19 cellular contexts compared by ENCODE assay signal in the genomic region with DNA sequence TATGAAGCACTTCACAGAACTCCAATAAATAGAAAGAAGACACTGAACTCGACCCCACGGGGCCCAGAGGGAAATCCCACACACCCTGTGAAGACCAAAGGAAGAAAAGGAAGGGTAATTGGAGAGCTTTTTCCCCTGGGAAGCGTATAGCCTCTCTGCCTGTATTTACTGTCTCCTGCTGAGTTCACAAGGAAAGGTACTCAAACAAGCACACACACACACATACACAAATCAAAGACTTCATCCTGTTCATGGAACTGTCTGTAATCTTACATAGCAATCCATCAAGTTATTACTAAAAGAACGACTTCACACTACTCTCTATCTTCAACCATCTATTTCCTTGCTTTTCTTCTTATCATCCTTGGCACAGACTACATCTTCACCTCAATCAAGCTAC. TPM values are rescaled to one million over a fixed set of nuclear protein-coding genes. Genes with fewer than 3 reads are reported as not detected.
DNase-seq lines count a peak whose midpoint lies in the region; ATAC-seq and TF ChIP-seq lines count a peak whose summit lies in the region.
"Had no signal": no experiment of that assay in that cellular context is flagged by ENCODE, and none has a peak within 500 bp of the region (broad histone marks: within the 10 kb centered on the region; RNA-seq: fewer than 3 reads in every experiment).

No MANE protein-coding gene starts in this region.

- H3K4me1 Mint-ChIP-seq in activated T-cell treated with anti-CD3 and anti-CD28 coated beads, Interleukin-2, amount 50 U/mL, for 24 hours (ENCODE audit: low read depth): peaks cover 71% of the 10 kb centered on the region
- H3K4me1 Mint-ChIP-seq in activated T-cell treated with anti-CD3 and anti-CD28 coated beads, Interleukin-2, amount 50 U/mL, for 4 hours (ENCODE audit: low read depth): peaks cover 68% of the 10 kb centered on the region
- peaks cover 71% of the 10 kb centered on the region for H3K4me1 Mint-ChIP-seq in dendritic cell treated with granulocyte-macrophage colony-stimulating factor and Interleukin-4, amounts not matched to agents 40 ng/mL and 50 ng/mL, for 4 days (ENCODE audit: low read depth)
- peaks cover 34% of the 10 kb centered on the region for H3K4me1 Mint-ChIP-seq in type B pancreatic cell (ENCODE audit: unreplicated experiment)

- peak overlapping the region; percentile 42 for H3K27ac Mint-ChIP-seq in activated T-cell treated with anti-CD3 and anti-CD28 coated beads, Interleukin-2, amount 50 U/mL, for 24 hours
- peak overlapping the region; percentile 28 for H3K27ac Mint-ChIP-seq in dendritic cell treated with granulocyte-macrophage colony-stimulating factor and Interleukin-4, amounts not matched to agents 40 ng/mL and 50 ng/mL, for 4 days
- H3K27ac Mint-ChIP-seq in type B pancreatic cell: peak overlapping the region; percentile 2
- H3K27ac Mint-ChIP-seq: activated naive CD4-positive, alpha-beta T cell treated with anti-CD3 and anti-CD28 coated beads, Interleukin-2, amount 50 U/mL, for 24 hours had no signal

- DNase-seq in activated T-cell treated with anti-CD3 and anti-CD28 coated beads, Interleukin-2, amount 50 U/mL, for 24 hours: no peak
- no peak for DNase-seq in activated T-cell treated with anti-CD3 and anti-CD28 coated beads, Interleukin-2, amount 50 U/mL, for 4 hours
- DNase-seq in NCI-H2171 treated with DMSO at 0.1 percent for 48 hours (lab: John Stamatoyannopoulos, UW) (peak; percentile 58), type B pancreatic cell (ENCODE audit: extremely low spot score, unreplicated experiment) (no peak), kidney glomerular epithelial cell (lab: John Stamatoyannopoulos, UW) (no peak), pons (ENCODE audit: low spot score) (no peak), COR-L47 (lab: John Stamatoyannopoulos, UW) (no peak)
- DNase-seq: activated CD4-positive, alpha-beta T cell treated with anti-CD3 and anti-CD28 coated beads, Interleukin-2, amount 50 U/mL, for 4 hours; brain microvascular endothelial cell; CD4-positive, alpha-beta memory T cell; dermis blood vessel endothelial cell; erythroblast; left lung; NCI-H2081 treated with DMSO at 0.1 percent for 48 hours; tibial artery had no signal

- intact Hi-C loops in dendritic cell treated with granulocyte-macrophage colony-stimulating factor and Interleukin-4, amounts not matched to agents 40 ng/mL and 50 ng/mL, for 4 days (cut with micrococcal nuclease): no loop called here

- no peak overlapping the region for H3K4me3 Mint-ChIP-seq in activated T-cell treated with anti-CD3 and anti-CD28 coated beads, Interleukin-2, amount 50 U/mL, for 24 hours
- no peak overlapping the region for H3K4me3 Mint-ChIP-seq in activated T-cell treated with anti-CD3 and anti-CD28 coated beads, Interleukin-2, amount 50 U/mL, for 4 hours
- no peak overlapping the region for H3K4me3 Mint-ChIP-seq in dendritic cell treated with granulocyte-macrophage colony-stimulating factor and Interleukin-4, amounts not matched to agents 40 ng/mL and 50 ng/mL, for 4 days
- no peak overlapping the region for H3K4me3 Mint-ChIP-seq in type B pancreatic cell
- H3K4me3 Mint-ChIP-seq: activated naive CD4-positive, alpha-beta T cell treated with anti-CD3 and anti-CD28 coated beads, Interleukin-2, amount 50 U/mL, for 24 hours; CD4-positive, alpha-beta memory T cell; IgD-negative memory B cell had no signal

- peaks cover 74% of the 10 kb centered on the region for H3K36me3 Mint-ChIP-seq in activated T-cell treated with anti-CD3 and anti-CD28 coated beads, Interleukin-2, amount 50 U/mL, for 24 hours (ENCODE audit: low read depth)
- H3K36me3 Mint-ChIP-seq in activated T-cell treated with anti-CD3 and anti-CD28 coated beads, Interleukin-2, amount 50 U/mL, for 4 hours (ENCODE audit: insufficient read depth): peaks cover 26% of the 10 kb centered on the region
- peaks cover 76% of the 10 kb centered on the region for H3K36me3 Mint-ChIP-seq in dendritic cell treated with granulocyte-macrophage colony-stimulating factor and Interleukin-4, amounts not matched to agents 40 ng/mL and 50 ng/mL, for 4 days (ENCODE audit: low read depth)
- H3K36me3 Mint-ChIP-seq in type B pancreatic cell: peaks cover 13% of the 10 kb centered on the region

- no peaks in the 10 kb centered on the region for H3K27me3 Mint-ChIP-seq in activated T-cell treated with anti-CD3 and anti-CD28 coated beads, Interleukin-2, amount 50 U/mL, for 24 hours
- no peaks in the 10 kb centered on the region for H3K27me3 Mint-ChIP-seq in activated T-cell treated with anti-CD3 and anti-CD28 coated beads, Interleukin-2, amount 50 U/mL, for 4 hours (ENCODE audit: low read depth)
- no peaks in the 10 kb centered on the region for H3K27me3 Mint-ChIP-seq in dendritic cell treated with granulocyte-macrophage colony-stimulating factor and Interleukin-4, amounts not matched to agents 40 ng/mL and 50 ng/mL, for 4 days
- no peaks in the 10 kb centered on the region for H3K27me3 Mint-ChIP-seq in type B pancreatic cell
- H3K27me3 Mint-ChIP-seq: activated naive CD4-positive, alpha-beta T cell treated with anti-CD3 and anti-CD28 coated beads, Interleukin-2, amount 50 U/mL, for 24 hours; CD4-positive, alpha-beta memory T cell; IgD-negative memory B cell had no signal

- no peak for TF ChIP-seq CTCF in type B pancreatic cell (conservative IDR thresholded peaks at IDR 0.05)

- ATAC-seq in activated T-cell treated with anti-CD3 and anti-CD28 coated beads, Interleukin-2, amount 50 U/mL, for 4 hours: no peak
- ATAC-seq: left lung, Right ventricle myocardium inferior had no signal

- H3K9me3 Mint-ChIP-seq in activated T-cell treated with anti-CD3 and anti-CD28 coated beads, Interleukin-2, amount 50 U/mL, for 24 hours: no peaks in the 10 kb centered on the region
- no peaks in the 10 kb centered on the region for H3K9me3 Mint-ChIP-seq in activated T-cell treated with anti-CD3 and anti-CD28 coated beads, Interleukin-2, amount 50 U/mL, for 4 hours
- peaks cover 7% of the 10 kb centered on the region for H3K9me3 Mint-ChIP-seq in dendritic cell treated with granulocyte-macrophage colony-stimulating factor and Interleukin-4, amounts not matched to agents 40 ng/mL and 50 ng/mL, for 4 days
- H3K9me3 Mint-ChIP-seq in type B pancreatic cell: no peaks in the 10 kb centered on the region
- H3K9me3 Mint-ChIP-seq: activated naive CD4-positive, alpha-beta T cell treated with anti-CD3 and anti-CD28 coated beads, Interleukin-2, amount 50 U/mL, for 24 hours had no signal

RNA-seq across cellular contexts. Expression of a gene that starts 15.2 kb away (rescaled TPM):
- total RNA-seq in activated T-cell treated with anti-CD3 and anti-CD28 coated beads, Interleukin-2, amount 50 U/mL, for 4 hours: 10 to 100 TPM; 67.0 to 83.1 (median 69.5) TPM
- total RNA-seq in type B pancreatic cell (ENCODE audit: low replicate concordance): 40.4 and 73.5 TPM in 2 replicates
